12 cellular contexts compared by ENCODE assay signal in the genomic region with DNA sequence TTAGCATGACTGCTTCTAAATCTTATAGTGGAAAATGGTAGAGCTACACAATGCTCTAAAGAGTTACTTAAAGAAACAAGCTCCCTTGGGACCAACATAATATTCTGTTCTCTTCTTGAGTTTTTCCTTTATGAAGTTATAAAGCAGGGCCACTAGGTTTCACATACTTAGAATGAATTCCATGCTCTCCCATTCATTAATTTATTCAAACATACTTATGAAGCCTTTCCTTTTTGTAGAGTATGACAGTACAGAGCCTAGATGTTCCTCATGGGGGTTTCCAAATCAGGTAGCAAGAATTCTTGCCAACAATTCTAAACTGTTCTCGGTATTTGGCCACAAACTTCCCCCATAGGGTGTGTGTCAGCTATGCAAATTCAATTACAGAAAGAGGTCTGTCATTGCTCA. TPM values are rescaled to one million over a fixed set of nuclear protein-coding genes. Genes with fewer than 3 reads are reported as not detected.
A peak's percentile ranks its signal among the peaks of the same experiment; 100 is the strongest.
DNase-seq lines count a peak whose midpoint lies in the region; ATAC-seq, FAIRE-seq and TF ChIP-seq lines count a peak whose summit lies in the region.
"Had no signal": no experiment of that assay in that cellular context is flagged by ENCODE, and none has a peak within 500 bp of the region (broad histone marks: within the 10 kb centered on the region; RNA-seq: fewer than 3 reads in every experiment).

No MANE protein-coding gene starts in this region.

- TF ChIP-seq CTCF in epithelial cell of esophagus (IDR thresholded peaks at IDR 0.05; ENCODE audit: insufficient read depth, low read depth, low read length, missing control alignments), result no peak

- FAIRE-seq in small intestine (lab: Jason Lieb, UNC), result no peak

- no peak overlapping the region for H3K27ac ChIP-seq in small intestine (ENCODE audit: low read depth in 1 of 2, low read length in 1 of 2)

- no peaks in the 10 kb centered on the region for H3K27me3 ChIP-seq in small intestine (ENCODE audit: control insufficient read depth in 2 of 2, insufficient read depth in 2 of 2, low read length in 2 of 2)

- H3K4me3 ChIP-seq in epithelial cell of esophagus (ENCODE audit: low read length), result no peak overlapping the region
- H3K4me3 ChIP-seq in small intestine (ENCODE audit: low read depth in 1 of 2, low read length in 2 of 2), result no peak overlapping the region

- no peaks in the 10 kb centered on the region for H3K36me3 ChIP-seq in small intestine (ENCODE audit: control insufficient read depth in 2 of 2, insufficient read depth in 2 of 2, low read length in 2 of 2)

- ATAC-seq in GM19035 (IDR thresholded peaks at IDR 0.05; ENCODE audit: unreplicated experiment) (peak; percentile 96), GM21723 (IDR thresholded peaks at IDR 0.05; ENCODE audit: unreplicated experiment) (peak; percentile 99), HG03280 (IDR thresholded peaks at IDR 0.05; ENCODE audit: unreplicated experiment) (peak; percentile 78)
- ATAC-seq: esophagus mucosa, HCT116 had no signal

- H3K4me1 ChIP-seq in small intestine (ENCODE audit: control insufficient read depth in 2 of 2, insufficient read depth in 1 of 2, low read depth in 1 of 2, low read length in 1 of 2), result peaks cover 2 to 3% of the 10 kb centered on the region in 2 donors

- DNase-seq in epithelial cell of esophagus (ENCODE audit: low read depth), result peak; percentile 11
- DNase-seq in NCI-H1694 (lab: John Stamatoyannopoulos, UW), result no peak
- no peak for DNase-seq in stimulated activated CD8-positive, alpha-beta memory T cell treated with anti-CD3 and anti-CD28 coated beads, Interleukin-4, amount 100 ng/mL, for 48 hours
- DNase-seq in small intestine, result no peak
- DNase-seq: activated CD4-positive, alpha-beta T cell treated with anti-CD3 and anti-CD28 coated beads for 48 hours; NCI-H1417; retina had no signal

- 60 to 94% (median 69%) methylated on average over 1 of the region's 1 CpG for WGBS in small intestine, 3 donors

- H3K9me3 ChIP-seq in small intestine (ENCODE audit: control insufficient read depth, low read depth), result no peaks in the 10 kb centered on the region

RNA-seq across cellular contexts. Expression of gene FABP7, which starts 20.6 kb away (rescaled TPM):
- 1 to 10 TPM in 1 of 3 donors, under 1 TPM in 1, not detected in 1; 0.67 to 1.6 TPM for polyA plus RNA-seq in small intestine

RNA-seq across cellular contexts. Expression of gene SMPDL3A, which starts 30.1 kb away (rescaled TPM):
- 10 to 100 TPM; 21.0 to 72.1 (median 65.3) TPM for polyA plus RNA-seq in small intestine
